ENCODE assay signal across 9 cellular contexts in genomic region chr13:110676511-110677204, GRCh38. TPM values are rescaled to one million over a fixed set of nuclear protein-coding genes. Genes with fewer than 3 reads are reported as not detected.
DNase-seq lines count a peak whose midpoint lies in the region; ATAC-seq and TF ChIP-seq lines count a peak whose summit lies in the region.
"Had no signal": no experiment of that assay in that cellular context is flagged by ENCODE, and none has a peak within 500 bp of the region (broad histone marks: within the 10 kb centered on the region; RNA-seq: fewer than 3 reads in every experiment).

No MANE protein-coding gene starts in this region.

- WGBS in gastroesophageal sphincter (ENCODE audit: low coverage in 1 of 2), 2 donors, result 92% methylated on average over 2 of the region's 22 CpGs; no CpG with 5 or more reads in 1 of the 2 donors
- WGBS in SK-N-SH (ENCODE audit: low lambda C conversion rate), result 95% methylated on average over 13 of the region's 22 CpGs

- TF ChIP-seq EP300 in gastroesophageal sphincter (IDR thresholded peaks at IDR 0.05) (no peak), SK-N-SH (IDR thresholded peaks at IDR 0.05; ENCODE audit: borderline replicate concordance in 1 of 2, low read depth in 1 of 2, low read length in 1 of 2) (no peak)

- no peak overlapping the region for H2AFZ ChIP-seq in SK-N-SH (ENCODE audit: low read depth)

- H3K4me1 ChIP-seq in gastroesophageal sphincter (no peaks in the 10 kb centered on the region), SK-N-SH (ENCODE audit: control insufficient read depth in 1 of 2, insufficient read depth in 2 of 2, low read depth in 1 of 2, low read length in 1 of 2) (no peaks in the 10 kb centered on the region)

- no peak for TF ChIP-seq RAD21 in SK-N-SH (IDR thresholded peaks at IDR 0.05; ENCODE audit: low read length)

- CTCF ChIA-PET in SK-N-SH (lab: Yijun Ruan, JAX), result no interaction called here

- H3K36me3 ChIP-seq in gastroesophageal sphincter, result peaks cover 0 to 63% of the 10 kb centered on the region in 2 donors
- H3K36me3 ChIP-seq in SK-N-SH (replicated peaks in 1 of 2; ENCODE audit: control insufficient read depth in 1 of 2, insufficient read depth in 2 of 2, low read length in 1 of 2), result peaks cover 14 to 33% of the 10 kb centered on the region in 2 experiments
- H3K36me3 ChIP-seq in WERI-Rb-1, result peaks cover 54% of the 10 kb centered on the region

- no peak for TF ChIP-seq POLR2A in gastroesophageal sphincter (IDR thresholded peaks at IDR 0.05)

- POLR2A ChIA-PET in SK-N-SH (lab: Yijun Ruan, JAX), result no interaction called here

- H3K9me2 ChIP-seq in SK-N-SH, result no peaks in the 10 kb centered on the region

- H3F3A ChIP-seq in SK-N-SH (replicated peaks; ENCODE audit: insufficient read depth), result no peaks in the 10 kb centered on the region

- TF ChIP-seq CTCF in GM12875 (IDR thresholded peaks at IDR 0.05; ENCODE audit: borderline replicate concordance, insufficient read depth, low read depth, low read length) (0 out of 2 replicates have a peak, but pooled peaks have one; percentile 7), gastroesophageal sphincter (IDR thresholded peaks at IDR 0.05) (no peak), SK-N-SH (IDR thresholded peaks at IDR 0.05) (no peak), WERI-Rb-1 (IDR thresholded peaks at IDR 0.05; ENCODE audit: low read depth, low read length) (no peak)

- H3K27me3 ChIP-seq in gastroesophageal sphincter (no peaks in the 10 kb centered on the region), SK-N-SH (ENCODE audit: insufficient read depth) (no peaks in the 10 kb centered on the region), WERI-Rb-1 (ENCODE audit: insufficient read depth, low read depth, severe bottlenecking) (no peaks in the 10 kb centered on the region)

- H3K9me3 ChIP-seq in gastroesophageal sphincter (no peaks in the 10 kb centered on the region), SK-N-SH (no peaks in the 10 kb centered on the region), WERI-Rb-1 (ENCODE audit: severe bottlenecking) (no peaks in the 10 kb centered on the region)

- H3K27ac ChIP-seq in gastroesophageal sphincter, result no peak overlapping the region
- no peak overlapping the region for H3K27ac ChIP-seq in SK-N-SH (ENCODE audit: low read depth in 2 of 2, low read length in 1 of 2)
- H3K27ac ChIP-seq in WERI-Rb-1, result no peak overlapping the region
- H3K27ac ChIP-seq: HL-60 had no signal

- H4K20me1 ChIP-seq in SK-N-SH (ENCODE audit: insufficient read depth), result no peaks in the 10 kb centered on the region

- H3K79me2 ChIP-seq in SK-N-SH (ENCODE audit: insufficient read depth), result peaks cover 15% of the 10 kb centered on the region; the same call in 1 of the 2 replicates

- H3K4me3 ChIP-seq in GM12875 (ENCODE audit: low read depth, low read length), result peak overlapping the region; percentile 26
- no peak overlapping the region for H3K4me3 ChIP-seq in gastroesophageal sphincter
- no peak overlapping the region for H3K4me3 ChIP-seq in SK-N-SH (ENCODE audit: low read depth in 2 of 2, low read length in 1 of 2)
- no peak overlapping the region for H3K4me3 ChIP-seq in WERI-Rb-1 (ENCODE audit: low read depth, low read length)

- H3K9ac ChIP-seq in SK-N-SH, result no peak overlapping the region

- H3K4me2 ChIP-seq in SK-N-SH, result no peak overlapping the region

- DNase-seq in SK-N-SH (no peak), WERI-Rb-1 (no peak), nucleus accumbens (lab: John Stamatoyannopoulos, UW) (no peak)

- ATAC-seq in GM19468 (IDR thresholded peaks at IDR 0.05; ENCODE audit: extremely low read depth, unreplicated experiment) (peak; percentile 53), HG03442 (IDR thresholded peaks at IDR 0.05; ENCODE audit: unreplicated experiment) (peak; percentile 68), gastroesophageal sphincter (peak; percentile 28), SK-N-SH treated with all-trans-retinoic acid at 6 μM for 48 hours (no peak)

TF ChIP-seq in SK-N-SH, 30 proteins besides CTCF, POLR2A, EP300 and RAD21 (continues in another document):
- TF ChIP-seq ZBTB33 (IDR thresholded peaks at IDR 0.05; ENCODE audit: borderline replicate concordance, low read depth) (no peak), USF2 (IDR thresholded peaks at IDR 0.05; ENCODE audit: borderline replicate concordance, low read depth, low read length) (no peak), NRF1 (IDR thresholded peaks at IDR 0.05; ENCODE audit: low read depth, low read length) (no peak), EZH2phosphoT487 (IDR thresholded peaks at IDR 0.05; ENCODE audit: borderline replicate concordance, low read depth) (no peak), NFIC (IDR thresholded peaks at IDR 0.05; ENCODE audit: borderline replicate concordance) (no peak), FOXJ3 (CRISPR knock-in tag; IDR thresholded peaks at IDR 0.05) (no peak), RCOR1 (IDR thresholded peaks at IDR 0.05; ENCODE audit: low read length) (no peak), GABPA (IDR thresholded peaks at IDR 0.05; ENCODE audit: low read depth) (no peak), FOSL2 (IDR thresholded peaks at IDR 0.05; ENCODE audit: borderline replicate concordance, low read depth) (no peak), SIN3A (IDR thresholded peaks at IDR 0.05; ENCODE audit: borderline replicate concordance, low read depth, low read length) (no peak), TEAD4 (IDR thresholded peaks at IDR 0.05; ENCODE audit: borderline replicate concordance, insufficient read depth) (no peak)

TF ChIP-seq in SK-N-SH treated with all-trans-retinoic acid at 6 μM for 48 hours, 23 proteins besides CTCF, POLR2A, EP300 and RAD21:
- no peak for TF ChIP-seq ZNF565 (CRISPR knock-in tag; conservative IDR thresholded peaks at IDR 0.05; ENCODE audit: low read depth)
- TF ChIP-seq OSR1 (CRISPR knock-in tag; IDR thresholded peaks at IDR 0.05), result no peak
- no peak for TF ChIP-seq ZNF70 (CRISPR knock-in tag; IDR thresholded peaks at IDR 0.05)
- no peak for TF ChIP-seq TOX (CRISPR knock-in tag; IDR thresholded peaks at IDR 0.05; ENCODE audit: borderline replicate concordance)
- no peak for TF ChIP-seq RARB (CRISPR knock-in tag; IDR thresholded peaks at IDR 0.05)
- TF ChIP-seq ESRRG (CRISPR knock-in tag; IDR thresholded peaks at IDR 0.05), result no peak
- no peak for TF ChIP-seq PATZ1 (CRISPR knock-in tag; IDR thresholded peaks at IDR 0.05; ENCODE audit: borderline replicate concordance)
- TF ChIP-seq ZFP3 (CRISPR knock-in tag; IDR thresholded peaks at IDR 0.05), result no peak

RNA-seq across cellular contexts. Expression of gene CARS2, which starts 29.3 kb away (rescaled TPM):
- total RNA-seq in gastroesophageal sphincter, result 10 to 100 TPM; 36.6 to 69.1 (median 53.8) TPM
- polyA plus RNA-seq in SK-N-SH (2012; rRNA removed), result 78.6 and 80.6 TPM in 2 replicates
- 36.6 and 47.0 TPM in 2 replicates for polyA plus RNA-seq in SK-N-SH (2012; cell fraction: cytosol; rRNA removed)
- 292 and 307 TPM in 2 replicates for polyA plus RNA-seq in SK-N-SH (2012; cell fraction: nucleus; rRNA removed)

RNA-seq across cellular contexts. Expression of gene ING1, which starts 36.8 kb away (rescaled TPM):
- 10 to 100 TPM; 16.2 to 29.0 (median 22.7) TPM for total RNA-seq in gastroesophageal sphincter
- polyA plus RNA-seq in SK-N-SH (2012; rRNA removed), result 19.8 and 25.4 TPM in 2 replicates
- polyA plus RNA-seq in SK-N-SH (2012; cell fraction: cytosol; rRNA removed), result 10.7 and 16.3 TPM in 2 replicates
- polyA plus RNA-seq in SK-N-SH (2012; cell fraction: nucleus; rRNA removed), result 16.6 and 18.0 TPM in 2 replicates
